In genomic region chr7:107813524-107813923, GRCh38 we compare ENCODE assay signal across 23 cellular contexts. TPM values are rescaled to one million over a fixed set of nuclear protein-coding genes. Genes with fewer than 3 reads are reported as not detected.
DNase-seq lines count a peak whose midpoint lies in the region.
"Had no signal": no experiment of that assay in that cellular context is flagged by ENCODE, and none has a peak within 500 bp of the region (broad histone marks: within the 10 kb centered on the region; RNA-seq: fewer than 3 reads in every experiment).

No MANE protein-coding gene starts in this region.

- peak; percentile 69 for DNase-seq in activated CD4-positive, alpha-beta T cell treated with anti-CD3 and anti-CD28 coated beads for 48 hours
- no peak for DNase-seq in activated CD4-positive, alpha-beta T cell treated with anti-CD3 and anti-CD28 coated beads for 1 hour
- peak; percentile 29 to 33 (median 29) for DNase-seq in stimulated activated CD4-positive, alpha-beta T cell treated with anti-CD3 and anti-CD28 coated beads, TNF-alpha, amount 100 ng/mL, for 48 hours (ENCODE audit: low read depth in 3 of 3)
- DNase-seq in posterior cingulate gyrus (no peak), trophoblast cell (no peak), globus pallidus (ENCODE audit: low spot score) (no peak)
- DNase-seq: activated B cell treated with CpG ODN at 0.5 μM for 24 hours, cortex of kidney, GF-D8, NCI-H1092, NCI-H1930, NCI-H226, NCI-H774, stomach, transverse colon had no signal

- no CpG with 5 or more reads among the region's 3 CpGs for WGBS in trophoblast cell (ENCODE audit: extremely low coverage, insufficient coverage, insufficient read length)

- no peak overlapping the region for H3K4ac ChIP-seq in trophoblast cell (ENCODE audit: low read depth, low read length)

- H3K79me2 ChIP-seq in trophoblast cell (ENCODE audit: control insufficient read depth, insufficient read depth, low read length, poor library complexity) = no peaks in the 10 kb centered on the region

- H2BK5ac ChIP-seq in trophoblast cell (ENCODE audit: low read depth, low read length, poor library complexity) = no peak overlapping the region

- no peak overlapping the region for H2AFZ ChIP-seq in trophoblast cell (ENCODE audit: insufficient read depth, low read length, poor library complexity)

- peaks cover 10% of the 10 kb centered on the region for H3K4me1 ChIP-seq in BLaER1
- H3K4me1 ChIP-seq in trophoblast cell (ENCODE audit: control insufficient read depth in 1 of 2, insufficient read depth in 2 of 2, low read length in 2 of 2) = no peaks in the 10 kb centered on the region
- H3K4me1 ChIP-seq: stomach had no signal

- no peaks in the 10 kb centered on the region for H3K79me1 ChIP-seq in trophoblast cell (ENCODE audit: low read length)

- H3K4me3 ChIP-seq in BLaER1 (no peak overlapping the region), trophoblast cell (ENCODE audit: low read depth, low read length) (no peak overlapping the region)
- H3K4me3 ChIP-seq: HAP-1, lung, stomach, transverse colon had no signal

- H2BK120ac ChIP-seq in trophoblast cell (ENCODE audit: insufficient read depth, low read length, poor library complexity) = no peak overlapping the region

- H3K9me3 ChIP-seq in BLaER1 = no peaks in the 10 kb centered on the region
- H3K9me3 ChIP-seq in trophoblast cell (ENCODE audit: insufficient read depth, low read depth, low read length) = no peaks in the 10 kb centered on the region
- H3K9me3 ChIP-seq: HAP-1, stomach, transverse colon had no signal

- H3K27me3 ChIP-seq in BLaER1 (no peaks in the 10 kb centered on the region), trophoblast cell (ENCODE audit: insufficient read depth, low read length) (no peaks in the 10 kb centered on the region)
- H3K27me3 ChIP-seq: stomach, transverse colon had no signal

- no peaks in the 10 kb centered on the region for H3K36me3 ChIP-seq in BLaER1
- H3K36me3 ChIP-seq in trophoblast cell (ENCODE audit: control insufficient read depth in 1 of 2, insufficient read depth in 2 of 2, low read length in 2 of 2) = no peaks in the 10 kb centered on the region
- H3K36me3 ChIP-seq: HAP-1, stomach, transverse colon had no signal

- H3K27ac ChIP-seq in BLaER1 (no peak overlapping the region), trophoblast cell (ENCODE audit: low read depth, low read length) (no peak overlapping the region)
- H3K27ac ChIP-seq: RWPE1, stomach had no signal

- H2BK12ac ChIP-seq in trophoblast cell (ENCODE audit: low read length) = no peak overlapping the region

- H3K9ac ChIP-seq in BLaER1 (no peak overlapping the region), trophoblast cell (ENCODE audit: low read length) (no peak overlapping the region)

- no peaks in the 10 kb centered on the region for H4K20me1 ChIP-seq in BLaER1

- no peaks in the 10 kb centered on the region for H3K27me3 Mint-ChIP-seq in activated naive CD8-positive, alpha-beta T cell
- H3K27me3 Mint-ChIP-seq: activated B cell treated with CpG ODN at 0.5 μM for 24 hours, progenitor cell of endocrine pancreas had no signal

- H3K9me3 Mint-ChIP-seq in activated naive CD8-positive, alpha-beta T cell (ENCODE audit: low read depth) = no peaks in the 10 kb centered on the region
- H3K9me3 Mint-ChIP-seq: activated B cell treated with CpG ODN at 0.5 μM for 24 hours, neural crest cell had no signal

- no peak overlapping the region for H3K4me3 Mint-ChIP-seq in activated naive CD8-positive, alpha-beta T cell
- H3K4me3 Mint-ChIP-seq: activated B cell treated with CpG ODN at 0.5 μM for 24 hours, neural crest cell had no signal

- H2AK5ac ChIP-seq in trophoblast cell (ENCODE audit: low read length) = no peak overlapping the region

- H3K14ac ChIP-seq in trophoblast cell (ENCODE audit: low read length) = no peak overlapping the region

- H3K18ac ChIP-seq in trophoblast cell (ENCODE audit: low read length) = no peak overlapping the region

- H3K23ac ChIP-seq in trophoblast cell (ENCODE audit: low read length) = no peak overlapping the region

- intact Hi-C loops in posterior cingulate gyrus (cut with DNase I) = no loop called here

- H3K4me2 ChIP-seq in BLaER1 (peak overlapping the region; percentile 2; the same call in 1 of the 2 replicates), trophoblast cell (ENCODE audit: low read length) (no peak overlapping the region)

- no peak overlapping the region for H4K12ac ChIP-seq in trophoblast cell (ENCODE audit: low read depth, low read length)

- no peak overlapping the region for H4K8ac ChIP-seq in trophoblast cell (ENCODE audit: low read depth, low read length)

- peaks cover 11% of the 10 kb centered on the region for H3K4me1 Mint-ChIP-seq in activated naive CD8-positive, alpha-beta T cell (ENCODE audit: low read depth)
- H3K4me1 Mint-ChIP-seq: activated B cell treated with CpG ODN at 0.5 μM for 24 hours, neural crest cell had no signal

- peak overlapping the region; percentile 74 for H3K27ac Mint-ChIP-seq in activated naive CD8-positive, alpha-beta T cell
- H3K27ac Mint-ChIP-seq: activated B cell treated with CpG ODN at 0.5 μM for 24 hours, progenitor cell of endocrine pancreas had no signal

- H4K91ac ChIP-seq in trophoblast cell (ENCODE audit: low read depth, low read length) = no peak overlapping the region

- no peaks in the 10 kb centered on the region for H3K36me3 Mint-ChIP-seq in activated naive CD8-positive, alpha-beta T cell

RNA-seq across cellular contexts. Expression of gene SLC26A3, which starts 10.5 kb away (rescaled TPM):
- not detected in 2 replicates for polyA plus RNA-seq in trophoblast cell (2013)
- polyA plus RNA-seq: fibroblast of lung had no signal

Comparison
In these comparisons a context has a peak if more than half of its experiments do, and no peak if none do; other contexts are left out.
1. DNase-seq: peak in activated CD4-positive, alpha-beta T cell treated with anti-CD3 and anti-CD28 coated beads for 48 hours (single experiment) and stimulated activated CD4-positive, alpha-beta T cell treated with anti-CD3 and anti-CD28 coated beads, TNF-alpha, amount 100 ng/mL, for 48 hours (3 of 3); none in activated CD4-positive, alpha-beta T cell treated with anti-CD3 and anti-CD28 coated beads for 1 hour (single experiment), posterior cingulate gyrus (0 of 10), trophoblast cell (0 of 2) and globus pallidus (single experiment).